In the genomic region with DNA sequence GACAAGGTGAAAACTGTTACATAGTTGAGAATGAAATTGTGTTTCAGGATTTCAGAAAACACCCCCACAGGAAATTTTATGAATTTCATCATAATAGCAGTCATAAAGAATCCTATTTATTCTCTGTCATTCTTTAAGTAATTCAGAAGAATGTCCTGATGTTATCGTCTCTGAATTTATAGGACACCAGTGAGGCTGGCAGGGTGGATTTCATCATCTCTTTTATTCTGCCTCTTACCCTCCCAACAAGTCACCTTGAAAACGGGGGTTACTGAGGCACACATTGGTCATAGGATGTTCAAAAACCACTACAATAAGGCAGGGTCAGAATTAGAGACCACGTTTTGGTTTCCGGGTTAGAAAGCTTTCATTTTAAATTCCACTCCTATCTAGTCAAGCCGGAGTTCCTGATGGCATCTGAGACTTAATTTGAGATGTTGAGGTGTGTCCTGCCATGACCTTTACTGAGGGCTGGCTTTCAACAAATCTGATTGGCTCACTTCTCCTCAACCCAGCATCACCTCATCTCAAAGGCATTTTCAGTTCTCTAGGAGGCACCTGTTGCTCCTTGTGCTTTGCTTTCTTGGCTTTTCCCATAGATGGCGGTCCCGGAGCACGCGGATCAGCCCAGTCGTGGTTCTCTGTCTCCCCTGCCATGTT, we compare ENCODE assay signal across 10 cellular contexts.
DNase-seq lines count a peak whose midpoint lies in the region; ATAC-seq, FAIRE-seq and TF ChIP-seq lines count a peak whose summit lies in the region.
"Had no signal": no experiment of that assay in that cellular context is flagged by ENCODE, and none has a peak within 500 bp of the region (broad histone marks: within the 10 kb centered on the region; RNA-seq: fewer than 3 reads in every experiment).

No MANE protein-coding gene starts in this region.

- FAIRE-seq in small intestine (lab: Jason Lieb, UNC): no peak
- FAIRE-seq: A549 had no signal

- H3K4me3 Mint-ChIP-seq in T-helper 2 cell treated with Interferon-gamma antibody and Interleukin-4, amounts not matched to agents 5 μg/mL and 100 μg/mL, for 36 hours: peak overlapping the region; percentile 2
- no peak overlapping the region for H3K4me3 Mint-ChIP-seq in T-helper 1 cell treated with Interleukin-12 subunit alpha and Interleukin-12 subunit beta and Interleukin-4 antibody, amounts not matched to agents 30 μg/mL and 1 μg/mL, for 36 hours

- peaks cover 23% of the 10 kb centered on the region for H3K36me3 Mint-ChIP-seq in T-helper 2 cell treated with Interferon-gamma antibody and Interleukin-4, amounts not matched to agents 5 μg/mL and 100 μg/mL, for 36 hours (ENCODE audit: low read depth)
- peaks cover 9% of the 10 kb centered on the region for H3K36me3 Mint-ChIP-seq in T-helper 1 cell treated with Interleukin-12 subunit alpha and Interleukin-12 subunit beta and Interleukin-4 antibody, amounts not matched to agents 30 μg/mL and 1 μg/mL, for 36 hours (ENCODE audit: low read depth)

- DNase-seq in T-helper 2 cell treated with Interferon-gamma antibody and Interleukin-4, amounts not matched to agents 5 μg/mL and 100 μg/mL, for 36 hours (ENCODE audit: low spot score): peak; percentile 33
- no peak for DNase-seq in T-helper 2 cell
- peak; percentile 47 for DNase-seq in esophagus muscularis mucosa (ENCODE audit: extremely low spot score)
- DNase-seq in small intestine: peak; percentile 19
- no peak for DNase-seq in spleen
- DNase-seq in RWPE1 (ENCODE audit: low spot score): no peak

- CTCF ChIA-PET in RWPE1 (lab: Yijun Ruan, JAX): interaction anchor here (0.7 kb wide), 1 partner anchor 116 kb away, joined by 3 read pairs; no protein-coding TSS in a partner anchor

- H3K9me3 Mint-ChIP-seq in T-helper 2 cell treated with Interferon-gamma antibody and Interleukin-4, amounts not matched to agents 5 μg/mL and 100 μg/mL, for 36 hours: peaks cover 22% of the 10 kb centered on the region
- peaks cover 14% of the 10 kb centered on the region for H3K9me3 Mint-ChIP-seq in T-helper 1 cell treated with Interleukin-12 subunit alpha and Interleukin-12 subunit beta and Interleukin-4 antibody, amounts not matched to agents 30 μg/mL and 1 μg/mL, for 36 hours

- H3K27ac ChIP-seq in esophagus muscularis mucosa (replicated peaks in 1 of 4): no peak overlapping the region
- H3K27ac ChIP-seq in small intestine (ENCODE audit: low read depth in 1 of 2, low read length in 1 of 2): peak overlapping the region in 1 of 2 donors; percentile 84
- H3K27ac ChIP-seq in spleen: no peak overlapping the region
- H3K27ac ChIP-seq in RWPE1: no peak overlapping the region
- H3K27ac ChIP-seq: A549, coronary artery had no signal

- POLR2A ChIA-PET in RWPE1 (lab: Yijun Ruan, JAX; ENCODE audit: low non-redundant PET): no interaction called here

- no peak for TF ChIP-seq CTCF in esophagus muscularis mucosa (IDR thresholded peaks at IDR 0.05)
- no peak for TF ChIP-seq CTCF in spleen (IDR thresholded peaks at IDR 0.05 in 8 of 11, conservative IDR thresholded peaks at IDR 0.05 in 3 of 11)
- TF ChIP-seq CTCF in RWPE1 (conservative IDR thresholded peaks at IDR 0.05; ENCODE audit: low read depth): no peak

- H3K27me3 Mint-ChIP-seq in T-helper 2 cell treated with Interferon-gamma antibody and Interleukin-4, amounts not matched to agents 5 μg/mL and 100 μg/mL, for 36 hours (ENCODE audit: low read depth): no peaks in the 10 kb centered on the region
- H3K27me3 Mint-ChIP-seq in T-helper 1 cell treated with Interleukin-12 subunit alpha and Interleukin-12 subunit beta and Interleukin-4 antibody, amounts not matched to agents 30 μg/mL and 1 μg/mL, for 36 hours (ENCODE audit: low read depth): no peaks in the 10 kb centered on the region

- H3K27me3 ChIP-seq in esophagus muscularis mucosa (no peaks in the 10 kb centered on the region), small intestine (ENCODE audit: control insufficient read depth in 2 of 2, insufficient read depth in 2 of 2, low read length in 2 of 2) (no peaks in the 10 kb centered on the region), spleen (replicated peaks in 1 of 7) (no peaks in the 10 kb centered on the region)

- H3K4me3 ChIP-seq in esophagus muscularis mucosa: no peak overlapping the region
- no peak overlapping the region for H3K4me3 ChIP-seq in small intestine (ENCODE audit: low read depth in 1 of 2, low read length in 2 of 2)
- H3K4me3 ChIP-seq in spleen: no peak overlapping the region
- H3K4me3 ChIP-seq: A549, coronary artery had no signal

- H3K36me3 ChIP-seq in esophagus muscularis mucosa (no peaks in the 10 kb centered on the region), small intestine (ENCODE audit: control insufficient read depth in 2 of 2, insufficient read depth in 2 of 2, low read length in 2 of 2) (no peaks in the 10 kb centered on the region), spleen (no peaks in the 10 kb centered on the region)

- TF ChIP-seq POLR2A in esophagus muscularis mucosa (IDR thresholded peaks at IDR 0.05; ENCODE audit: low read depth) (no peak), spleen (IDR thresholded peaks at IDR 0.05) (no peak)

- TF ChIP-seq EP300 in esophagus muscularis mucosa (IDR thresholded peaks at IDR 0.05): no peak

- H3K27ac Mint-ChIP-seq in T-helper 2 cell treated with Interferon-gamma antibody and Interleukin-4, amounts not matched to agents 5 μg/mL and 100 μg/mL, for 36 hours: peak overlapping the region; percentile 53
- peak overlapping the region; percentile 17 for H3K27ac Mint-ChIP-seq in T-helper 1 cell treated with Interleukin-12 subunit alpha and Interleukin-12 subunit beta and Interleukin-4 antibody, amounts not matched to agents 30 μg/mL and 1 μg/mL, for 36 hours

- ATAC-seq in GM18873 (IDR thresholded peaks at IDR 0.05; ENCODE audit: low FRiP score, unreplicated experiment): no peak
- ATAC-seq: A549 had no signal

- 87% methylated on average over 10 of the region's 10 CpGs for WGBS in esophagus muscularis mucosa
- WGBS in small intestine, 3 donors: 37 to 70% (median 55%) methylated on average over 10 of the region's 10 CpGs
- 79 to 90% (median 83%) methylated on average over 10 of the region's 10 CpGs for WGBS in spleen, 5 donors

- intact Hi-C loops in esophagus muscularis mucosa (cut with DNase I) (no loop called here), spleen (cut with DNase I; ENCODE audit: low total_unique reads) (no loop called here)

- H3K4me1 ChIP-seq in esophagus muscularis mucosa (no peaks in the 10 kb centered on the region), small intestine (ENCODE audit: control insufficient read depth in 2 of 2, insufficient read depth in 1 of 2, low read depth in 1 of 2, low read length in 1 of 2) (peaks cover 0 to 5% of the 10 kb centered on the region in 2 donors), spleen (no peaks in the 10 kb centered on the region)
- H3K4me1 ChIP-seq: A549 had no signal

- H3K9me3 ChIP-seq in esophagus muscularis mucosa: no peaks in the 10 kb centered on the region
- no peaks in the 10 kb centered on the region for H3K9me3 ChIP-seq in small intestine (ENCODE audit: control insufficient read depth, low read depth)
- H3K9me3 ChIP-seq in spleen: peaks cover 0 to 10% (median 7%) of the 10 kb centered on the region in 8 donors
- H3K9me3 ChIP-seq: A549 had no signal

- peaks cover 44% of the 10 kb centered on the region for H3K4me1 Mint-ChIP-seq in T-helper 2 cell treated with Interferon-gamma antibody and Interleukin-4, amounts not matched to agents 5 μg/mL and 100 μg/mL, for 36 hours (ENCODE audit: low read depth)
- H3K4me1 Mint-ChIP-seq in T-helper 1 cell treated with Interleukin-12 subunit alpha and Interleukin-12 subunit beta and Interleukin-4 antibody, amounts not matched to agents 30 μg/mL and 1 μg/mL, for 36 hours (ENCODE audit: low read depth): peaks cover 7% of the 10 kb centered on the region

Comparison
In these comparisons a context has a peak if more than half of its experiments do, and no peak if none do; other contexts are left out.
1. DNase-seq: peak in T-helper 2 cell treated with Interferon-gamma antibody and Interleukin-4, amounts not matched to agents 5 μg/mL and 100 μg/mL, for 36 hours (single experiment), esophagus muscularis mucosa (single experiment) and small intestine (single experiment); none in T-helper 2 cell (0 of 5), spleen (single experiment) and RWPE1 (single experiment).